Comparison of ENCODE assay signal across 17 cellular contexts in the genomic region with DNA sequence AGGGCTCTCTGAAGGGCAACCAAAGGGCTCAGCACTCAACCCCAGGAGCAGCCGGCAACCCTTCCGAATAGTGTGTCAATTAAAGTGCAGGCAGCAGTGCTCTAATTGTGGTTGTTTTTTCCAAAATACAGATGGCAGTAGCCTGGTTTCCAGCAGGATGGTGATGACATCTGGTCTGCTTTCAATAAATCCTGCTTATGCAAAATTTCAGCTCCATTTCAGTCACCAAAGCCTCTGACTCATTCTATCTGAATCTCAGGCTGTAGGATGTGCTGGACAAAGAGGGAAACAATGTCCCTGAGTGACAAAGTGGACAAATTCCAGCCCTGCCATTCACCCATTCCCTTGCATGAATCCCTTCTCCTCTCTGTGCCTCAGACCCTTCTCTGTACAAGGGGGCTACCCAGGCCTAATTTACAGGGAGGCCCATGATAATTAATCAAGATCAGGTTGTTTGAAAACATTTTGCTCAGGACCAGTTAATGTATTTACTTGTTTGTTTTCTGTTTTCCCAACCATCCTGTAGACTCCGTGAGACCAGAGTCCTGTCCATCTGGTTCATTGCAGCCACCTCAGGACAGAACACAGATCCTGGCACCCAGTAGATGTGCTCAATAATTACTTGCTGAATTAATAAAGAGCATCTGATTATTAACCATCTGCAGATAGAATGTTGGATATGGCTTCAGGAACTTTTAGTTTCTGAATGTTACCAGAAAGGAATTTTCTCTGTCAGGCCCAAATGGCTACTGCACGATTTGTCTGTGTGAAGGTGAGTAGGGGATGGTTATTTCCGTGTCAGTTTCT. TPM values are rescaled to one million over a fixed set of nuclear protein-coding genes. Genes with fewer than 3 reads are reported as not detected.
DNase-seq lines count a peak whose midpoint lies in the region; ATAC-seq and TF ChIP-seq lines count a peak whose summit lies in the region.
"Had no signal": no experiment of that assay in that cellular context is flagged by ENCODE, and none has a peak within 500 bp of the region (broad histone marks: within the 10 kb centered on the region; RNA-seq: fewer than 3 reads in every experiment).

No MANE protein-coding gene starts in this region.

- H3K9ac ChIP-seq in Karpas-422 (ENCODE audit: low read length) = no peak overlapping the region
- no peak overlapping the region for H3K9ac ChIP-seq in mammary epithelial cell (ENCODE audit: insufficient read depth, low read length)
- H3K9ac ChIP-seq: parathyroid adenoma had no signal

- H3K4me3 ChIP-seq in Karpas-422 (ENCODE audit: low read length) = no peak overlapping the region
- H3K4me3 ChIP-seq in mammary epithelial cell (replicated peaks in 1 of 3; ENCODE audit: insufficient read depth in 1 of 3, low read depth in 2 of 3, low read length in 3 of 3) = no peak overlapping the region
- no peak overlapping the region for H3K4me3 ChIP-seq in kidney epithelial cell (ENCODE audit: low read depth, low read length)
- H3K4me3 ChIP-seq: GM12878, tibial nerve had no signal

- in situ Hi-C loops in mammary epithelial cell (cut with MboI; ENCODE audit: low sequenced_read_pairs in 2 of 2) = no loop called here

- CTCF ChIA-PET in mammary epithelial cell (lab: Charles Lee; ENCODE audit: low non-redundant PET) = no interaction called here

- intact Hi-C loops in mammary epithelial cell (cut with micrococcal nuclease) = no loop called here

- no peaks in the 10 kb centered on the region for H3K9me2 ChIP-seq in Karpas-422 (replicated peaks; ENCODE audit: insufficient read depth, low read length)

- no peak overlapping the region for H3K27ac ChIP-seq in Karpas-422 (ENCODE audit: low read length)
- no peak overlapping the region for H3K27ac ChIP-seq in mammary epithelial cell (ENCODE audit: insufficient read depth, low read depth, low read length)
- H3K27ac ChIP-seq: C4-2B, parathyroid adenoma, tibial nerve had no signal

- H3K9me3 ChIP-seq in Karpas-422 (ENCODE audit: low read length) (no peaks in the 10 kb centered on the region), mammary epithelial cell (replicated peaks; ENCODE audit: insufficient read depth, low read length) (no peaks in the 10 kb centered on the region)

- H3K4me2 ChIP-seq in Karpas-422 (ENCODE audit: low read depth, low read length, poor library complexity, severe bottlenecking) = peak overlapping the region; percentile 21
- H3K4me2 ChIP-seq in mammary epithelial cell (ENCODE audit: insufficient read depth, low read depth, low read length) = no peak overlapping the region

- no peaks in the 10 kb centered on the region for H3K27me3 ChIP-seq in Karpas-422 (ENCODE audit: low read length)
- H3K27me3 ChIP-seq in mammary epithelial cell (ENCODE audit: insufficient read depth, low read length) = no peaks in the 10 kb centered on the region
- no peaks in the 10 kb centered on the region for H3K27me3 ChIP-seq in kidney epithelial cell (ENCODE audit: control insufficient read depth, insufficient read depth, low read length)
- H3K27me3 ChIP-seq: tibial nerve had no signal

- H4K20me1 ChIP-seq in Karpas-422 (ENCODE audit: insufficient read depth, low read depth, low read length) (no peaks in the 10 kb centered on the region), mammary epithelial cell (ENCODE audit: insufficient read depth, low read length) (no peaks in the 10 kb centered on the region)

- dilution Hi-C loops in mammary epithelial cell (cut with HindIII; ENCODE audit: low sequenced_read_pairs) = no loop called here

- H2AFZ ChIP-seq in Karpas-422 (ENCODE audit: low read length) (no peak overlapping the region; the same call in 1 of the 2 replicates), mammary epithelial cell (ENCODE audit: low read depth, low read length) (no peak overlapping the region)
- H2AFZ ChIP-seq: parathyroid adenoma had no signal

- ATAC-seq in HG03196 (IDR thresholded peaks at IDR 0.05; ENCODE audit: unreplicated experiment) (no peak), HG03520 (IDR thresholded peaks at IDR 0.05; ENCODE audit: unreplicated experiment) (no peak)
- ATAC-seq: GM12878, left colon had no signal

- H3K79me2 ChIP-seq in Karpas-422 (ENCODE audit: low read length) = no peaks in the 10 kb centered on the region
- no peaks in the 10 kb centered on the region for H3K79me2 ChIP-seq in mammary epithelial cell (ENCODE audit: insufficient read depth, low read length)
- H3K79me2 ChIP-seq: parathyroid adenoma had no signal

- no TSS peak for BruUV-seq in mammary epithelial cell (replicated peaks; lab: Mats Ljungman, UMichigan)

- H3K36me3 ChIP-seq in Karpas-422 (ENCODE audit: insufficient read depth, low read length) (no peaks in the 10 kb centered on the region), mammary epithelial cell (ENCODE audit: insufficient read depth, low read length) (no peaks in the 10 kb centered on the region), kidney epithelial cell (ENCODE audit: control insufficient read depth, insufficient read depth, low read length) (no peaks in the 10 kb centered on the region)
- H3K36me3 ChIP-seq: tibial nerve had no signal

- no peak for TF ChIP-seq CTCF in AG09319 (IDR thresholded peaks at IDR 0.05; ENCODE audit: low read depth, low read length)
- no peak for TF ChIP-seq CTCF in mammary epithelial cell (conservative IDR thresholded peaks at IDR 0.05 in 1 of 2, IDR thresholded peaks at IDR 0.05 in 1 of 2; ENCODE audit: extremely low read depth in 1 of 2, insufficient read depth in 1 of 2, low read depth in 1 of 2, low read length in 2 of 2)
- TF ChIP-seq CTCF in kidney epithelial cell (IDR thresholded peaks at IDR 0.05; ENCODE audit: insufficient read depth, low read length, poor library complexity, severe bottlenecking) = no peak

- DNase-seq in AG09319 (ENCODE audit: extremely low read depth, low read depth) (peak; percentile 64), Karpas-422 (peak; percentile 57), mammary epithelial cell (peak; percentile 27), kidney epithelial cell (ENCODE audit: low read depth) (peak; percentile 18), putamen (ENCODE audit: low spot score) (no peak), LoVo (ENCODE audit: low spot score) (no peak)
- DNase-seq: activated CD4-positive, alpha-beta T cell treated with anti-CD3 and anti-CD28 coated beads, Interleukin-2, amount 10 ng/mL, durations not matched to agents 7 days and 5 days; activated naive CD8-positive, alpha-beta T cell treated with anti-CD3 and anti-CD28 coated beads, Interleukin-2, amount 10 ng/mL, durations not matched to agents 7 days and 5 days; left colon; NCI-H345 had no signal

- 93% methylated on average over 5 of the region's 5 CpGs for WGBS in mammary epithelial cell (ENCODE audit: low coverage, missing lambda C conversion rate)

- peaks cover 35% of the 10 kb centered on the region for H3K4me1 ChIP-seq in Karpas-422 (ENCODE audit: low read length)
- peaks cover 30% of the 10 kb centered on the region for H3K4me1 ChIP-seq in mammary epithelial cell (ENCODE audit: insufficient read depth, low read length)
- H3K4me1 ChIP-seq: parathyroid adenoma, tibial nerve had no signal

RNA-seq across cellular contexts. Expression of a gene that starts 27.1 kb away (rescaled TPM):
- 0.07 TPM in 1 of 2 replicates, not detected in the other for total RNA-seq in Karpas-422 (2014; rRNA removed; shearing (Covaris generic); ENCODE audit: low replicate concordance)
- total RNA-seq in mammary epithelial cell = not detected
- not detected for polyA plus RNA-seq in mammary epithelial cell
- not detected for polyA minus RNA-seq in mammary epithelial cell
- total RNA-seq in kidney epithelial cell = not detected in 2 replicates
- total RNA-seq: activated CD4-positive, alpha-beta T cell treated with anti-CD3 and anti-CD28 coated beads, Interleukin-2, amount 10 ng/mL, durations not matched to agents 7 days and 5 days; activated naive CD8-positive, alpha-beta T cell treated with anti-CD3 and anti-CD28 coated beads, Interleukin-2, amount 10 ng/mL, durations not matched to agents 7 days and 5 days; epithelial cell of proximal tubule; GM12878 had no signal
- polyA plus RNA-seq: GM12878 had no signal

Comparison
In these comparisons a context has a peak if more than half of its experiments do, and no peak if none do; other contexts are left out.
1. DNase-seq: peak in AG09319 (single experiment), Karpas-422 (single experiment), mammary epithelial cell (single experiment) and kidney epithelial cell (single experiment); none in putamen (single experiment) and LoVo (single experiment).